In the genomic region with DNA sequence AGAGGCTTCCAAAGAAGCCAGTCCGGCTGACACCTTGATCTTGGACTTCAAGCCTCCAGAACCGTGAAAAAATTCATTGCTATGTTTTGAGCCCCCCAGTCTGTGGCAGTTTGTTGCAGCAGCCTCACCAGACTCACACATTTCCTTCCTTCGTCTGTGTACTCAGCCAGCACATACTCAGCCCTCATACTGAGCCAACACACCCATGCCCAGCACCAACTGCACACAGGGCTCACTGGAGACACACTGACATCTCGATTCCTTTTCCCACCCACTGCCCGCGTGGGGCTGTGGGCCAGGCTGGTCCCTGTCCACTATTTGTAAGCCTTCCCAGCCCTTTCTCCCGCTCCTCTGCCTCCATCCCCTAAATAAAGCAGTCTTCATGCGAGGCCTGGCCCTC, we compare ENCODE assay signal across 1 cellular context.
TF ChIP-seq lines count a peak whose summit lies in the region.

No MANE protein-coding gene starts in this region.

TF ChIP-seq in endothelial cell of umbilical vein, 7 proteins besides CTCF, POLR2A, EP300 and RAD21:
- no peak for TF ChIP-seq POLR2AphosphoS5 (IDR thresholded peaks at IDR 0.05; ENCODE audit: insufficient read depth, low read depth, low read length)
- no peak for TF ChIP-seq JUN (IDR thresholded peaks at IDR 0.05; ENCODE audit: borderline replicate concordance, insufficient read depth, insufficient read length, low read depth)
- TF ChIP-seq, protein P1, sequence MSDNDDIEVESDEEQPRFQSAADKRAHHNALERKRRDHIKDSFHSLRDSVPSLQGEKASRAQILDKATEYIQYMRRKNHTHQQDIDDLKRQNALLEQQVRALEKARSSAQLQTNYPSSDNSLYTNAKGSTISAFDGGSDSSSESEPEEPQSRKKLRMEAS (IDR thresholded peaks at IDR 0.05; ENCODE audit: insufficient read depth, insufficient read length): no peak
- no peak for TF ChIP-seq FOS (IDR thresholded peaks at IDR 0.05; ENCODE audit: borderline replicate concordance, insufficient read depth, low read length)
- TF ChIP-seq EZH2 (IDR thresholded peaks at IDR 0.05; ENCODE audit: borderline replicate concordance, low read depth, low read length, severe bottlenecking): no peak
- TF ChIP-seq GATA2 (IDR thresholded peaks at IDR 0.05; ENCODE audit: insufficient read depth, insufficient read length, low read depth, low read length): no peak
- TF ChIP-seq MYC (IDR thresholded peaks at IDR 0.05; ENCODE audit: low read depth, low read length): no peak
